Comparison of ENCODE assay signal across 24 cellular contexts in genomic region chr9:114085404-114085803, GRCh38. TPM values are rescaled to one million over a fixed set of nuclear protein-coding genes. Genes with fewer than 3 reads are reported as not detected.
DNase-seq lines count a peak whose midpoint lies in the region; ATAC-seq and TF ChIP-seq lines count a peak whose summit lies in the region.
"Had no signal": no experiment of that assay in that cellular context is flagged by ENCODE, and none has a peak within 500 bp of the region (broad histone marks: within the 10 kb centered on the region; RNA-seq: fewer than 3 reads in every experiment).

No MANE protein-coding gene starts in this region.

- no peak overlapping the region for H3K27ac ChIP-seq in sigmoid colon
- no peak overlapping the region for H3K27ac ChIP-seq in Karpas-422 (ENCODE audit: low read length)
- H3K27ac ChIP-seq: BLaER1, HL-60, Peyer's patch had no signal

- no peak overlapping the region for H3K4me3 ChIP-seq in BE2C (ENCODE audit: low read depth, low read length)
- H3K4me3 ChIP-seq in Loucy (ENCODE audit: low read length, poor library complexity, severe bottlenecking), result no peak overlapping the region
- H3K4me3 ChIP-seq in sigmoid colon, result no peak overlapping the region
- H3K4me3 ChIP-seq in Karpas-422 (ENCODE audit: low read length), result no peak overlapping the region
- H3K4me3 ChIP-seq: BLaER1, Peyer's patch had no signal

- no peaks in the 10 kb centered on the region for H4K20me1 ChIP-seq in Loucy (ENCODE audit: insufficient read depth, low read length, poor library complexity, severe bottlenecking)
- no peaks in the 10 kb centered on the region for H4K20me1 ChIP-seq in Karpas-422 (ENCODE audit: insufficient read depth, low read depth, low read length)
- H4K20me1 ChIP-seq: BLaER1 had no signal

- H3F3A ChIP-seq in Loucy (ENCODE audit: low read depth), result no peaks in the 10 kb centered on the region

- H3K36me3 ChIP-seq in BE2C (no peaks in the 10 kb centered on the region), Loucy (ENCODE audit: insufficient read depth, low read length) (no peaks in the 10 kb centered on the region), sigmoid colon (no peaks in the 10 kb centered on the region), Karpas-422 (ENCODE audit: insufficient read depth, low read length) (no peaks in the 10 kb centered on the region)
- H3K36me3 ChIP-seq: Peyer's patch had no signal

- H2AFZ ChIP-seq in Loucy (ENCODE audit: low read length), result no peak overlapping the region
- H2AFZ ChIP-seq in Karpas-422 (ENCODE audit: low read length), result no peak overlapping the region

- 91 to 94% methylated on average over 9 of the region's 9 CpGs for WGBS in sigmoid colon, 2 donors

- peak; percentile 1 for DNase-seq in BE2C
- peak; percentile 31 for DNase-seq in islet precursor cell
- DNase-seq in sigmoid colon, result peak; percentile 48
- DNase-seq in Karpas-422, result no peak
- no peak for DNase-seq in dermis blood vessel endothelial cell
- DNase-seq: Calu3, DMS153, H9, KG1, MV-4-11, NCI-H1694, NCI-H2081, NCI-H2171, NCI-H345, NCI-H524 treated with DMSO at 0.1 percent for 48 hours, Peyer's patch, SHP77 had no signal

- no peak for TF ChIP-seq CTCF in BE2C (IDR thresholded peaks at IDR 0.05; ENCODE audit: low read depth, low read length)
- 0 out of 2 replicates have a peak, but pooled peaks have one; percentile 9 for TF ChIP-seq CTCF in Loucy (conservative IDR thresholded peaks at IDR 0.05; ENCODE audit: low read length)
- TF ChIP-seq CTCF in sigmoid colon (IDR thresholded peaks at IDR 0.05), result no peak

- intact Hi-C loops in sigmoid colon (cut with DNase I), result no loop called here

- no peak for TF ChIP-seq EP300 in sigmoid colon (IDR thresholded peaks at IDR 0.05)

- no peaks in the 10 kb centered on the region for H3K4me1 ChIP-seq in BE2C
- H3K4me1 ChIP-seq in Loucy (ENCODE audit: insufficient read depth, low read length, poor library complexity, severe bottlenecking), result no peaks in the 10 kb centered on the region
- no peaks in the 10 kb centered on the region for H3K4me1 ChIP-seq in sigmoid colon
- H3K4me1 ChIP-seq in Karpas-422 (ENCODE audit: low read length), result no peaks in the 10 kb centered on the region

- H3K4me2 ChIP-seq in Loucy (ENCODE audit: low read depth, low read length, poor library complexity, severe bottlenecking), result no peak overlapping the region
- H3K4me2 ChIP-seq in Karpas-422 (ENCODE audit: low read depth, low read length, poor library complexity, severe bottlenecking), result no peak overlapping the region
- H3K4me2 ChIP-seq: BLaER1 had no signal

- H3K9me2 ChIP-seq in Loucy (replicated peaks; ENCODE audit: low read depth, low read length) (no peaks in the 10 kb centered on the region), Karpas-422 (replicated peaks; ENCODE audit: insufficient read depth, low read length) (no peaks in the 10 kb centered on the region)

- H3K9me3 ChIP-seq in BE2C, result no peaks in the 10 kb centered on the region; the same call in 1 of the 2 replicates
- no peaks in the 10 kb centered on the region for H3K9me3 ChIP-seq in Loucy (ENCODE audit: insufficient read depth, low read depth, low read length)
- H3K9me3 ChIP-seq in sigmoid colon, result no peaks in the 10 kb centered on the region
- H3K9me3 ChIP-seq in Karpas-422 (ENCODE audit: low read length), result no peaks in the 10 kb centered on the region
- H3K9me3 ChIP-seq: BLaER1, Peyer's patch had no signal

- no peak for ATAC-seq in HG02981 (IDR thresholded peaks at IDR 0.05; ENCODE audit: unreplicated experiment)
- ATAC-seq: CD8-positive, alpha-beta T cell had no signal

- no peak overlapping the region for H3K9ac ChIP-seq in Loucy (ENCODE audit: low read depth, low read length, poor library complexity, severe bottlenecking)
- no peak overlapping the region for H3K9ac ChIP-seq in Karpas-422 (ENCODE audit: low read length)
- H3K9ac ChIP-seq: BLaER1 had no signal

- no peaks in the 10 kb centered on the region for H3K27me3 ChIP-seq in BE2C
- no peaks in the 10 kb centered on the region for H3K27me3 ChIP-seq in Loucy (ENCODE audit: insufficient read depth, low read length, poor library complexity, severe bottlenecking)
- H3K27me3 ChIP-seq in sigmoid colon, result no peaks in the 10 kb centered on the region
- H3K27me3 ChIP-seq in Karpas-422 (ENCODE audit: low read length), result no peaks in the 10 kb centered on the region
- H3K27me3 ChIP-seq: BLaER1, Peyer's patch had no signal

- H3K79me2 ChIP-seq in Loucy (ENCODE audit: insufficient read depth, low read length) (no peaks in the 10 kb centered on the region), Karpas-422 (ENCODE audit: low read length) (no peaks in the 10 kb centered on the region)

- no peak for TF ChIP-seq POLR2A in sigmoid colon (IDR thresholded peaks at IDR 0.05)

RNA-seq across cellular contexts. Expression of gene AMBP, which starts 7.3 kb away (rescaled TPM):
- 0.56 TPM for polyA plus RNA-seq in BE2C (2012; ENCODE audit: insufficient read depth, insufficient read length, low read depth)
- total RNA-seq in sigmoid colon (not detected), dermis blood vessel endothelial cell (0.17 TPM in 1 of 2 replicates, not detected in the other)
- under 1 TPM in 1 of 3 donors, not detected in 2; 0.66 TPM for polyA plus RNA-seq in sigmoid colon
- total RNA-seq in Karpas-422 (2014; rRNA removed; shearing (Covaris generic); ENCODE audit: low replicate concordance), result not detected in 2 replicates
- total RNA-seq: CD8-positive, alpha-beta T cell; G401; OCI-LY7 had no signal

RNA-seq across cellular contexts. Expression of gene KIF12, which starts 13.7 kb away (rescaled TPM):
- not detected for polyA plus RNA-seq in BE2C (2012; ENCODE audit: insufficient read depth, insufficient read length, low read depth)
- total RNA-seq in sigmoid colon, result 1 to 10 TPM in 1 of 4 donors, not detected in 3; 1.4 TPM
- polyA plus RNA-seq in sigmoid colon, result 1 to 10 TPM; 2.5 to 6.9 (median 4.8) TPM
- total RNA-seq in Karpas-422 (2014; rRNA removed; shearing (Covaris generic); ENCODE audit: low replicate concordance), result not detected in 2 replicates
- total RNA-seq in dermis blood vessel endothelial cell, result 0.14 and 0.17 TPM in 2 replicates
- total RNA-seq: CD8-positive, alpha-beta T cell; OCI-LY7 had no signal

Comparison
In these comparisons a context has a peak if more than half of its experiments do, and no peak if none do; other contexts are left out.
1. DNase-seq: peak in BE2C (single experiment), islet precursor cell (single experiment) and sigmoid colon (single experiment); none in Karpas-422 (single experiment) and dermis blood vessel endothelial cell (single experiment).